ENCODE assay signal across 8 cellular contexts in genomic region chr13:28138756-28139470, GRCh38. TPM values are rescaled to one million over a fixed set of nuclear protein-coding genes. Genes with fewer than 3 reads are reported as not detected.
DNase-seq lines count a peak whose midpoint lies in the region; ATAC-seq lines count a peak whose summit lies in the region.

No MANE protein-coding gene starts in this region.

- peak; percentile 31 to 78 (median 73) for DNase-seq in NCI-H1417 (lab: John Stamatoyannopoulos, UW)
- DNase-seq in NCI-H1417 treated with DMSO at 0.1 percent for 48 hours (lab: John Stamatoyannopoulos, UW): no peak
- peak; percentile 85 for DNase-seq in NCI-H2227 treated with DMSO at 0.1 percent for 48 hours (lab: John Stamatoyannopoulos, UW)
- DNase-seq in activated CD4-positive, alpha-beta T cell treated with anti-CD3 and anti-CD28 coated beads for 24 hours (ENCODE audit: low read depth in 2 of 2): peak; percentile 82 to 85
- DNase-seq in cerebellum (ENCODE audit: low spot score): peak; percentile 58
- DNase-seq in kidney glomerular epithelial cell (lab: John Stamatoyannopoulos, UW): peak; percentile 68
- peak; percentile 94 for DNase-seq in stimulated activated CD4-positive, alpha-beta T cell treated with anti-CD3 and anti-CD28 coated beads, Interleukin-15, amount 100 ng/mL, for 24 hours

- ATAC-seq in HG02884 (IDR thresholded peaks at IDR 0.05; ENCODE audit: unreplicated experiment): peak; percentile 41

RNA-seq across cellular contexts. Expression of gene PAN3, which starts 0.6 kb away (rescaled TPM):
- total RNA-seq in cerebellum: 52.0 TPM

RNA-seq across cellular contexts. Expression of gene FLT3, which starts 38.5 kb away (rescaled TPM):
- total RNA-seq in cerebellum: 5.4 TPM
